In the genomic region with DNA sequence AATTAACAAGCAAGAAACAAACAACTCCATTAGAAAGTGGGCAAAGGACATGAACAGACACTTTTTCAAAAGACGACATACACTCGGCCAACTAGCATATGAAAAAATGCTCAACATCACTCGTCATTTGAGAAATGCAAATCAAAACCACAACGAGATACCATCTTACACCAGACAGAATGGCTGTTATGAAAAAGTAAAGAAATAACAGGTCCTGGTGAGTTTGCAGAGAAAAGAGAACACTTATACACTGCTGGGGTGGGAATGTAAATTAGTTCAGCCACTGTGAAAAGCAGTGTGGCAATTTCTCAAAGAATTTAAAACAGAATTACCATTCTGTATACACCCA, we compare ENCODE assay signal across 32 cellular contexts.
DNase-seq lines count a peak whose midpoint lies in the region; ATAC-seq and TF ChIP-seq lines count a peak whose summit lies in the region.
"Had no signal": no experiment of that assay in that cellular context is flagged by ENCODE, and none has a peak within 500 bp of the region (broad histone marks: within the 10 kb centered on the region; RNA-seq: fewer than 3 reads in every experiment).

No MANE protein-coding gene starts in this region.

- no peak overlapping the region for H3K4me3 ChIP-seq in CD8-positive, alpha-beta T cell (ENCODE audit: low read depth, low read length)
- no peak overlapping the region for H3K4me3 ChIP-seq in endodermal cell (ENCODE audit: low read length)
- H3K4me3 ChIP-seq: ascending aorta, coronary artery, HAP-1, left lung had no signal

- WGBS in endodermal cell (ENCODE audit: insufficient coverage in 1 of 2, insufficient read length in 1 of 2), 2 experiments: 94 to 100% methylated on average over 1 to 3 of the region's 4 CpGs

- no peaks in the 10 kb centered on the region for H3K9me3 ChIP-seq in CD8-positive, alpha-beta T cell (ENCODE audit: low read length)
- no peaks in the 10 kb centered on the region for H3K9me3 ChIP-seq in endodermal cell (ENCODE audit: control insufficient read depth, low read length)
- H3K9me3 ChIP-seq: ascending aorta, BE2C, Caco-2, HAP-1, left lung had no signal

- ATAC-seq in activated T-cell treated with anti-CD3 and anti-CD28 coated beads, Interleukin-2, amount 50 U/mL, for 4 hours: peak; percentile 87 to 90
- peak; percentile 26 for ATAC-seq in CD8-positive, alpha-beta T cell
- peak; percentile 47 to 72 for ATAC-seq in activated naive CD4-positive, alpha-beta T cell treated with anti-CD3 and anti-CD28 coated beads, Interleukin-2, amount 50 U/mL, for 72 hours
- ATAC-seq: left lung, Right ventricle myocardium inferior had no signal

- H3K4me1 ChIP-seq in CD8-positive, alpha-beta T cell (ENCODE audit: insufficient read depth, low read length): no peaks in the 10 kb centered on the region
- H3K4me1 ChIP-seq in endodermal cell (ENCODE audit: control insufficient read depth, insufficient read depth, low read length): no peaks in the 10 kb centered on the region
- H3K4me1 ChIP-seq: BE2C, Caco-2, HAP-1, left lung had no signal

- H3K36me3 Mint-ChIP-seq in activated T-cell treated with anti-CD3 and anti-CD28 coated beads, Interleukin-2, amount 50 U/mL, for 4 hours (ENCODE audit: insufficient read depth): peaks cover 2% of the 10 kb centered on the region
- H3K36me3 Mint-ChIP-seq in CD8-positive, alpha-beta T cell: no peaks in the 10 kb centered on the region
- H3K36me3 Mint-ChIP-seq in activated naive CD4-positive, alpha-beta T cell treated with anti-CD3 and anti-CD28 coated beads, Interleukin-2, amount 50 U/mL, for 72 hours: peaks cover 0 to 7% of the 10 kb centered on the region in 2 donors
- no peaks in the 10 kb centered on the region for H3K36me3 Mint-ChIP-seq in endodermal cell (ENCODE audit: low read depth)

- CTCF ChIA-PET in CD8-positive, alpha-beta T cell (lab: Charles Lee): no interaction called here

- DNase-seq in activated T-cell treated with anti-CD3 and anti-CD28 coated beads, Interleukin-2, amount 50 U/mL, for 4 hours: no peak
- DNase-seq in activated T-cell treated with anti-CD3 and anti-CD28 coated beads, Interleukin-2, amount 50 U/mL, for 48 hours: no peak
- no peak for DNase-seq in CD8-positive, alpha-beta T cell
- DNase-seq in OCI-M1 (lab: John Stamatoyannopoulos, UW) (peak; percentile 51), endodermal cell (no peak), COLO829 (ENCODE audit: low spot score) (no peak), hepatic stellate cell (ENCODE audit: low spot score) (no peak)
- DNase-seq in activated naive CD4-positive, alpha-beta T cell treated with anti-CD3 and anti-CD28 coated beads, Interleukin-2, amount 50 U/mL, for 72 hours (ENCODE audit: low spot score in 2 of 2): no peak
- DNase-seq: ACHN; activated CD4-positive, alpha-beta T cell treated with anti-CD3 and anti-CD28 coated beads, Interleukin-2, amount 50 U/mL, for 1 hour; activated CD8-positive, alpha-beta memory T cell treated with anti-CD3 and anti-CD28 coated beads, Interleukin-2, amount 50 U/mL, for 48 hours; BE2C; Caco-2; DMS53; effector CD8-positive, alpha-beta T cell; islet precursor cell; Karpas-422; left lung; mesenchymal stem cell; NCI-H1417; NCI-H2029; NCI-H510A treated with DMSO at 0.1 percent for 48 hours; stimulated activated CD4-positive, alpha-beta T cell treated with anti-CD3 and anti-CD28 coated beads, Interleukin-15, amount 100 ng/mL, for 24 hours; stimulated activated CD4-positive, alpha-beta T cell treated with anti-CD3 and anti-CD28 coated beads, Interleukin-4, amount 100 ng/mL, for 4 hours; substantia nigra; T-helper 9 cell; trophoblast cell had no signal

- H3K27me3 ChIP-seq in CD8-positive, alpha-beta T cell (ENCODE audit: insufficient read depth, low read length): no peaks in the 10 kb centered on the region
- H3K27me3 ChIP-seq in endodermal cell (ENCODE audit: control insufficient read depth, insufficient read depth, low read length, poor library complexity, severe bottlenecking): no peaks in the 10 kb centered on the region
- H3K27me3 ChIP-seq: ascending aorta, BE2C, left lung had no signal

- no peak overlapping the region for H3K27ac ChIP-seq in CD8-positive, alpha-beta T cell (ENCODE audit: low read depth, low read length)
- no peak overlapping the region for H3K27ac ChIP-seq in endodermal cell (ENCODE audit: low read depth, low read length)
- H3K27ac ChIP-seq: ascending aorta, coronary artery, left lung had no signal

- peaks cover 63% of the 10 kb centered on the region for H3K4me1 Mint-ChIP-seq in activated T-cell treated with anti-CD3 and anti-CD28 coated beads, Interleukin-2, amount 50 U/mL, for 4 hours (ENCODE audit: low read depth)
- H3K4me1 Mint-ChIP-seq in CD8-positive, alpha-beta T cell (ENCODE audit: low read depth): peaks cover 32% of the 10 kb centered on the region
- no peaks in the 10 kb centered on the region for H3K4me1 Mint-ChIP-seq in endodermal cell

- no peaks in the 10 kb centered on the region for H3K36me3 ChIP-seq in CD8-positive, alpha-beta T cell (ENCODE audit: insufficient read depth, low read length)
- no peaks in the 10 kb centered on the region for H3K36me3 ChIP-seq in endodermal cell (ENCODE audit: control insufficient read depth, insufficient read depth, low read length)
- H3K36me3 ChIP-seq: ascending aorta, BE2C, HAP-1, left lung had no signal

- no peak for TF ChIP-seq CTCF in CD8-positive, alpha-beta T cell (IDR thresholded peaks at IDR 0.05)
- TF ChIP-seq CTCF in endodermal cell (conservative IDR thresholded peaks at IDR 0.05): no peak

- H3K9me3 Mint-ChIP-seq in activated T-cell treated with anti-CD3 and anti-CD28 coated beads, Interleukin-2, amount 50 U/mL, for 4 hours: no peaks in the 10 kb centered on the region
- no peaks in the 10 kb centered on the region for H3K9me3 Mint-ChIP-seq in CD8-positive, alpha-beta T cell
- no peaks in the 10 kb centered on the region for H3K9me3 Mint-ChIP-seq in activated naive CD4-positive, alpha-beta T cell treated with anti-CD3 and anti-CD28 coated beads, Interleukin-2, amount 50 U/mL, for 72 hours
- H3K9me3 Mint-ChIP-seq in endodermal cell: no peaks in the 10 kb centered on the region

- H3K27me3 Mint-ChIP-seq in activated T-cell treated with anti-CD3 and anti-CD28 coated beads, Interleukin-2, amount 50 U/mL, for 4 hours (ENCODE audit: low read depth): no peaks in the 10 kb centered on the region
- H3K27me3 Mint-ChIP-seq in CD8-positive, alpha-beta T cell (ENCODE audit: low read depth): no peaks in the 10 kb centered on the region
- H3K27me3 Mint-ChIP-seq in endodermal cell (ENCODE audit: insufficient read depth): no peaks in the 10 kb centered on the region
- H3K27me3 Mint-ChIP-seq: activated naive CD8-positive, alpha-beta T cell had no signal

- POLR2A ChIA-PET in CD8-positive, alpha-beta T cell (lab: Charles Lee): no interaction called here

- intact Hi-C loops in CD8-positive, alpha-beta T cell (cut with DNase I, micrococcal nuclease): no loop called here

- peak overlapping the region; percentile 66 for H3K4me3 Mint-ChIP-seq in activated T-cell treated with anti-CD3 and anti-CD28 coated beads, Interleukin-2, amount 50 U/mL, for 4 hours
- H3K4me3 Mint-ChIP-seq in CD8-positive, alpha-beta T cell: peak overlapping the region; percentile 3
- no peak overlapping the region for H3K4me3 Mint-ChIP-seq in endodermal cell
- H3K4me3 Mint-ChIP-seq: activated naive CD8-positive, alpha-beta T cell had no signal

- H3K27ac Mint-ChIP-seq in CD8-positive, alpha-beta T cell: no peak overlapping the region
- no peak overlapping the region for H3K27ac Mint-ChIP-seq in activated naive CD4-positive, alpha-beta T cell treated with anti-CD3 and anti-CD28 coated beads, Interleukin-2, amount 50 U/mL, for 72 hours
- H3K27ac Mint-ChIP-seq in endodermal cell: no peak overlapping the region
- H3K27ac Mint-ChIP-seq: activated naive CD8-positive, alpha-beta T cell had no signal

- H3K9ac ChIP-seq in endodermal cell (ENCODE audit: extremely low read depth, low read length, poor library complexity, severe bottlenecking): no peak overlapping the region

Comparison
In these comparisons a context has a peak if more than half of its experiments do, and no peak if none do; other contexts are left out.
1. ATAC-seq: peak in every context shown above with its lines; median percentile 88 in activated T-cell treated with anti-CD3 and anti-CD28 coated beads, Interleukin-2, amount 50 U/mL, for 4 hours; 60 in activated naive CD4-positive, alpha-beta T cell treated with anti-CD3 and anti-CD28 coated beads, Interleukin-2, amount 50 U/mL, for 72 hours; 26 in CD8-positive, alpha-beta T cell.